In genomic region chr12:106720696-106721095, GRCh38 we compare ENCODE assay signal across 18 cellular contexts. TPM values are rescaled to one million over a fixed set of nuclear protein-coding genes. Genes with fewer than 3 reads are reported as not detected.
DNase-seq lines count a peak whose midpoint lies in the region; TF ChIP-seq lines count a peak whose summit lies in the region.
"Had no signal": no experiment of that assay in that cellular context is flagged by ENCODE, and none has a peak within 500 bp of the region (broad histone marks: within the 10 kb centered on the region; RNA-seq: fewer than 3 reads in every experiment).

No MANE protein-coding gene starts in this region.

- H3K4me1 Mint-ChIP-seq in endodermal cell = peaks cover 10% of the 10 kb centered on the region

- H3K27me3 Mint-ChIP-seq in endodermal cell (ENCODE audit: insufficient read depth) = peaks cover 5% of the 10 kb centered on the region
- H3K27me3 Mint-ChIP-seq: CD4-positive, alpha-beta T cell had no signal

- DNase-seq in DMS79 treated with DMSO at 0.1 percent for 48 hours (lab: John Stamatoyannopoulos, UW) (peak; percentile 26), endodermal cell (no peak), activated gamma-delta T cell (lab: John Stamatoyannopoulos, UW) (no peak), HPDE6-E6E7 (ENCODE audit: extremely low spot score) (no peak), NCI-H82 treated with DMSO at 0.1 percent for 48 hours (lab: John Stamatoyannopoulos, UW; ENCODE audit: unreplicated experiment) (no peak)
- DNase-seq in activated CD4-positive, alpha-beta T cell treated with anti-CD3 and anti-CD28 coated beads, Interleukin-2, amount 50 U/mL, for 4 hours = no peak
- DNase-seq: AML-193; Caco-2; CD4-positive, alpha-beta T cell; GF-D8; GOT3; H7; HFFc6; IMR-90 had no signal

- TF ChIP-seq CTCF in endodermal cell (conservative IDR thresholded peaks at IDR 0.05) (no peak), parathyroid adenoma (IDR thresholded peaks at IDR 0.05) (no peak)

- H3K79me2 ChIP-seq in parathyroid adenoma = no peaks in the 10 kb centered on the region

- H3K27ac Mint-ChIP-seq in endodermal cell = no peak overlapping the region
- H3K27ac Mint-ChIP-seq: CD4-positive, alpha-beta T cell; HFFc6 had no signal

- 93 to 100% methylated on average over 4 to 6 of the region's 6 CpGs for WGBS in endodermal cell (ENCODE audit: insufficient coverage in 1 of 2, insufficient read length in 1 of 2), 2 experiments

- no peak overlapping the region for H3K9ac ChIP-seq in endodermal cell (ENCODE audit: extremely low read depth, low read length, poor library complexity, severe bottlenecking)
- no peak overlapping the region for H3K9ac ChIP-seq in parathyroid adenoma

- H3K36me3 ChIP-seq in endodermal cell (ENCODE audit: control insufficient read depth, insufficient read depth, low read length) (no peaks in the 10 kb centered on the region), parathyroid adenoma (ENCODE audit: control insufficient read depth, insufficient read depth, low read length) (no peaks in the 10 kb centered on the region)

- peak overlapping the region; percentile 54 for H2AFZ ChIP-seq in parathyroid adenoma

- no peak overlapping the region for H3K4me2 ChIP-seq in parathyroid adenoma (ENCODE audit: low read length)

- no peak overlapping the region for H3K4me3 Mint-ChIP-seq in endodermal cell
- H3K4me3 Mint-ChIP-seq: CD4-positive, alpha-beta T cell; HFFc6 had no signal

- H3K27ac ChIP-seq in endodermal cell (ENCODE audit: low read depth, low read length) = peak overlapping the region; percentile 32
- H3K27ac ChIP-seq in parathyroid adenoma = no peak overlapping the region
- H3K27ac ChIP-seq: C4-2B, HL-60 had no signal

- no peaks in the 10 kb centered on the region for H3K9me3 Mint-ChIP-seq in endodermal cell
- H3K9me3 Mint-ChIP-seq: CD4-positive, alpha-beta T cell; HFFc6 had no signal

- H3K36me3 Mint-ChIP-seq in endodermal cell (ENCODE audit: low read depth) = no peaks in the 10 kb centered on the region

- H3K27me3 ChIP-seq in endodermal cell (ENCODE audit: control insufficient read depth, insufficient read depth, low read length, poor library complexity, severe bottlenecking) (no peaks in the 10 kb centered on the region), parathyroid adenoma (ENCODE audit: control insufficient read depth, insufficient read depth, low read length) (no peaks in the 10 kb centered on the region)

- H3K4me3 ChIP-seq in endodermal cell (ENCODE audit: low read length) (no peak overlapping the region), parathyroid adenoma (ENCODE audit: low read depth, low read length) (no peak overlapping the region)
- H3K4me3 ChIP-seq: GM12878 had no signal

- H3K9me3 ChIP-seq in endodermal cell (ENCODE audit: control insufficient read depth, low read length) = no peaks in the 10 kb centered on the region
- H3K9me3 ChIP-seq in parathyroid adenoma (ENCODE audit: control insufficient read depth, low read length) = no peaks in the 10 kb centered on the region
- H3K9me3 ChIP-seq: Caco-2 had no signal

- H3K4me1 ChIP-seq in endodermal cell (ENCODE audit: control insufficient read depth, insufficient read depth, low read length) = peaks cover 3% of the 10 kb centered on the region
- peaks cover 16% of the 10 kb centered on the region for H3K4me1 ChIP-seq in parathyroid adenoma
- H3K4me1 ChIP-seq: Caco-2 had no signal

RNA-seq across cellular contexts. Expression of gene RIC8B, which starts 53.8 kb away (rescaled TPM):
- 10 to 100 TPM; 19.6 to 23.3 TPM for total RNA-seq in endodermal cell
- polyA plus RNA-seq in endodermal cell (2013, experiment 1 of 2) = 25.6 TPM
- polyA plus RNA-seq in endodermal cell (2013, experiment 2 of 2) = 23.2 TPM
